10 cellular contexts compared by ENCODE assay signal in the genomic region with DNA sequence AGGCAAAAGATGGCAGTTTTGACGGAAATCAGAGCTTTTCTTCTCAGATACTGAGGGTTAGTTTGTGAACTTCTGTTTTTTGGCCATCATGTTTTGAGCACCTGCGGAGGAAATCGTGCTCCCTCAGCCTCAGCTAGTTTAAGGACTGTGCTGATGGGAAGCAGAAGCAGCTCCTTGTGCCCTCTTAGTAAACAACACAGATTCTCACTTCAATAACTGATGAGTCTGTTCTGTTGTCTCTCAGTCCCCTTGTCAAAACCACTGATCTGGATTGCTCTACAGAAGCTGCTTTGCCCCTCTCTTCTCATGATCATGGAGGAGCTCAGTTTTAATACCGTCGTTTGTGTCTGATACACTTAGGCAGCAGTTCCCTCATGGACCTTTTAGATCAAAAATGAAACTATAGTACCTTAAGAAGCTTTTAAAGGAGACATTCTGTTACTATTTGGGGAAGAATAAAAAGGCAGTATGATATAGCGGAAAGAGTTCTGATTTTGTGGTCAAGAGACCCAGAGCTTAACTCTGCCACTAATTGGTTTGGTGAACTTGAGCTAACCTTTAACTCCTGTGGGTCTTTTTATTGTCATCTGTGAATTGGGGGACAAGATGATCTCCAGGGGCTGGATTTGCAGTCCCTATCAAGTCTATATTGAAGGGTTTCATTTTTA.
DNase-seq lines count a peak whose midpoint lies in the region; ATAC-seq and TF ChIP-seq lines count a peak whose summit lies in the region.
"Had no signal": no experiment of that assay in that cellular context is flagged by ENCODE, and none has a peak within 500 bp of the region (broad histone marks: within the 10 kb centered on the region; RNA-seq: fewer than 3 reads in every experiment).

No MANE protein-coding gene starts in this region.

- H3K79me2 ChIP-seq in OCI-LY7 (ENCODE audit: insufficient read depth, low read depth, low read length), result no peaks in the 10 kb centered on the region

- in situ Hi-C loops in KBM-7 (cut with MboI; ENCODE audit: low pct_unique_long_range_greater_than_20kb, low sequenced_read_pairs), result no loop called here

- intact Hi-C loops in OCI-LY7 (cut with micrococcal nuclease; ENCODE audit: unreplicated experiment) (loop anchor here (5.0 kb wide), 3 partner anchors 67 to 802 kb away; no protein-coding TSS in a partner anchor), sciatic nerve (cut with DNase I) (loop anchor here (10.0 kb wide), 1 partner anchor 69 kb away; no protein-coding TSS in a partner anchor)

- H3K4me3 ChIP-seq in OCI-LY7 (ENCODE audit: low read depth, low read length, poor library complexity, severe bottlenecking), result peak overlapping the region; percentile 54
- H3K4me3 ChIP-seq in WERI-Rb-1 (ENCODE audit: low read depth, low read length), result no peak overlapping the region
- H3K4me3 ChIP-seq: left ventricle myocardium inferior had no signal

- DNase-seq in OCI-LY7 (ENCODE audit: low spot score) (peak; percentile 79), sciatic nerve (ENCODE audit: low spot score) (no peak), KBM-7 (no peak), WERI-Rb-1 (no peak), SW480 (ENCODE audit: low spot score) (no peak)
- DNase-seq: activated CD8-positive, alpha-beta memory T cell treated with anti-CD3 and anti-CD28 coated beads, Interleukin-2, amount 10 ng/mL, durations not matched to agents 7 days and 5 days; left ventricle myocardium inferior; stimulated activated CD4-positive, alpha-beta T cell treated with anti-CD3 and anti-CD28 coated beads, Interleukin-4, amount 100 ng/mL, for 1 hour had no signal

- CTCF ChIA-PET in OCI-LY7 (lab: Charles Lee; ENCODE audit: unreplicated experiment), result interaction anchor here (0.7 to 2.8 kb wide), 6 partner anchors 13 to 52 kb away, joined by 3 to 10 read pairs (median 4); no protein-coding TSS in a partner anchor

- H3K36me3 ChIP-seq in OCI-LY7 (ENCODE audit: insufficient read depth, low read length), result no peaks in the 10 kb centered on the region
- H3K36me3 ChIP-seq in WERI-Rb-1, result no peaks in the 10 kb centered on the region
- H3K36me3 ChIP-seq: left ventricle myocardium inferior had no signal

- peak overlapping the region; percentile 78 for H3K27ac ChIP-seq in OCI-LY7 (ENCODE audit: low read depth, low read length, poor library complexity, severe bottlenecking)
- no peak overlapping the region for H3K27ac ChIP-seq in WERI-Rb-1
- H3K27ac ChIP-seq: left ventricle myocardium inferior had no signal

- BruUV-seq in OCI-LY7 (replicated peaks; lab: Mats Ljungman, UMichigan), result no TSS peak

- ATAC-seq in GM19043 (IDR thresholded peaks at IDR 0.05; ENCODE audit: low read depth, unreplicated experiment) (peak; percentile 56), HG02610 (IDR thresholded peaks at IDR 0.05; ENCODE audit: unreplicated experiment) (peak; percentile 53), sciatic nerve (peak; percentile 42)
- ATAC-seq: activated CD8-positive, alpha-beta memory T cell treated with anti-CD3 and anti-CD28 coated beads, Interleukin-2, amount 10 ng/mL, durations not matched to agents 7 days and 5 days had no signal

- H3K4me2 ChIP-seq in OCI-LY7 (ENCODE audit: low read length), result peak overlapping the region; percentile 80

- H3K9me2 ChIP-seq in OCI-LY7 (ENCODE audit: insufficient read depth, low read length), result no peaks in the 10 kb centered on the region

- H3K4me1 ChIP-seq in OCI-LY7 (ENCODE audit: insufficient read depth, low read length, poor library complexity, severe bottlenecking), result peaks cover 26% of the 10 kb centered on the region

- H2AFZ ChIP-seq in OCI-LY7 (ENCODE audit: low read length), result peak overlapping the region; percentile 64; the same call in 1 of the 2 replicates

- POLR2A ChIA-PET in OCI-LY7 (lab: Charles Lee), result interaction anchor here (0.6 to 2.0 kb wide), 21 partner anchors 9 to 997 kb away, joined by 3 to 8 read pairs (median 3); no protein-coding TSS in a partner anchor

- no peaks in the 10 kb centered on the region for H3K27me3 ChIP-seq in WERI-Rb-1 (ENCODE audit: insufficient read depth, low read depth, severe bottlenecking)

- no peaks in the 10 kb centered on the region for H4K20me1 ChIP-seq in OCI-LY7 (ENCODE audit: insufficient read depth, low read length)

- H3K9me3 ChIP-seq in OCI-LY7 (ENCODE audit: low read length) (no peaks in the 10 kb centered on the region), WERI-Rb-1 (ENCODE audit: severe bottlenecking) (no peaks in the 10 kb centered on the region)
- H3K9me3 ChIP-seq: left ventricle myocardium inferior had no signal

- TF ChIP-seq CTCF in OCI-LY7 (conservative IDR thresholded peaks at IDR 0.05; ENCODE audit: low read length) (no peak), WERI-Rb-1 (IDR thresholded peaks at IDR 0.05; ENCODE audit: low read depth, low read length) (no peak)
